Comparison of ENCODE assay signal across 21 cellular contexts in genomic region chr6:4899249-4899648, GRCh38.
A peak's percentile ranks its signal among the peaks of the same experiment; 100 is the strongest.
DNase-seq lines count a peak whose midpoint lies in the region; TF ChIP-seq lines count a peak whose summit lies in the region.
"Had no signal": no experiment of that assay in that cellular context is flagged by ENCODE, and none has a peak within 500 bp of the region (broad histone marks: within the 10 kb centered on the region; RNA-seq: fewer than 3 reads in every experiment).

No MANE protein-coding gene starts in this region.

- H3K27me3 ChIP-seq in BLaER1, result no peaks in the 10 kb centered on the region
- no peaks in the 10 kb centered on the region for H3K27me3 ChIP-seq in BLaER1 treated with 17β-estradiol and CSF1 and Interleukin-3, amounts not matched to agents 10 nM and 100 nM
- H3K27me3 ChIP-seq in vagina, result no peaks in the 10 kb centered on the region
- H3K27me3 ChIP-seq: BE2C had no signal

- POLR2A ChIA-PET in HEK293 (lab: Yijun Ruan, JAX), result no interaction called here

- DNase-seq in progenitor cell of endocrine pancreas (ENCODE audit: low spot score, unreplicated experiment), result no peak
- no peak for DNase-seq in T-helper 2 cell
- no peak for DNase-seq in DMS79 treated with DMSO at 0.1 percent for 48 hours (lab: John Stamatoyannopoulos, UW)
- no peak for DNase-seq in vagina (ENCODE audit: extremely low spot score in 2 of 2)
- DNase-seq: 8988T; ACHN; BE2C; C1 segment of cervical spinal cord; CD4-positive, alpha-beta memory T cell; CD4-positive, CD25-positive, alpha-beta regulatory T cell; CD8-positive, alpha-beta memory T cell; COR-L47; DMS 273 treated with DMSO at 0.1 percent for 48 hours; DMS153; DMS53; DMS79; GF-D8 had no signal

- no peak for TF ChIP-seq CTCF in HEK293 (tag by site-specific recombination; IDR thresholded peaks at IDR 0.05)
- TF ChIP-seq CTCF in progenitor cell of endocrine pancreas (IDR thresholded peaks at IDR 0.05; ENCODE audit: unreplicated experiment), result no peak
- TF ChIP-seq CTCF in vagina (IDR thresholded peaks at IDR 0.05), result no peak

- peak overlapping the region; percentile 37 for H3K27ac Mint-ChIP-seq in progenitor cell of endocrine pancreas
- H3K27ac Mint-ChIP-seq: CD14-positive monocyte; CD4-positive, alpha-beta memory T cell; CD4-positive, CD25-positive, alpha-beta regulatory T cell had no signal

- peaks cover 8% of the 10 kb centered on the region for H3K9me3 Mint-ChIP-seq in progenitor cell of endocrine pancreas (ENCODE audit: low read depth)

- H3K27me3 Mint-ChIP-seq in progenitor cell of endocrine pancreas, result no peaks in the 10 kb centered on the region
- H3K27me3 Mint-ChIP-seq: CD4-positive, alpha-beta memory T cell; CD4-positive, CD25-positive, alpha-beta regulatory T cell; CD8-positive, alpha-beta memory T cell had no signal

- peaks cover 10% of the 10 kb centered on the region for H3K9me3 ChIP-seq in BLaER1
- H3K9me3 ChIP-seq in BLaER1 treated with 17β-estradiol and CSF1 and Interleukin-3, amounts not matched to agents 10 nM and 100 nM (replicated peaks in 1 of 11), result peaks cover 13 to 18% (median 17%) of the 10 kb centered on the region in 11 experiments
- H3K9me3 ChIP-seq in HEK293 (ENCODE audit: control insufficient read depth, insufficient read depth, low read depth, low read length), result no peaks in the 10 kb centered on the region
- H3K9me3 ChIP-seq in vagina, result no peaks in the 10 kb centered on the region
- H3K9me3 ChIP-seq: BE2C had no signal

- peak overlapping the region; percentile 75 for H3K4me2 ChIP-seq in BLaER1
- H3K4me2 ChIP-seq in BLaER1 treated with 17β-estradiol and CSF1 and Interleukin-3, amounts not matched to agents 10 nM and 100 nM, result peak overlapping the region; percentile 35 to 88 (median 74); a peak in 20 of 22 replicates

- peaks cover 31% of the 10 kb centered on the region for H3K36me3 Mint-ChIP-seq in progenitor cell of endocrine pancreas (ENCODE audit: insufficient read depth)

- H3K36me3 ChIP-seq in BLaER1 (peaks cover 29% of the 10 kb centered on the region), HEK293 (ENCODE audit: control insufficient read depth in 2 of 2, insufficient read depth in 1 of 2, low read length in 2 of 2) (peaks cover 8 to 14% of the 10 kb centered on the region in 2 experiments), vagina (peaks cover 0 to 6% of the 10 kb centered on the region in 2 donors)
- peaks cover 24 to 49% (median 45%) of the 10 kb centered on the region in 11 experiments for H3K36me3 ChIP-seq in BLaER1 treated with 17β-estradiol and CSF1 and Interleukin-3, amounts not matched to agents 10 nM and 100 nM

- CTCF ChIA-PET in HEK293 (lab: Yijun Ruan, JAX), result no interaction called here

- TF ChIP-seq POLR2A in vagina (IDR thresholded peaks at IDR 0.05), result no peak

- H3K4me1 Mint-ChIP-seq in progenitor cell of endocrine pancreas (ENCODE audit: low read depth), result peaks cover 27% of the 10 kb centered on the region

- intact Hi-C loops in vagina (cut with DNase I), result loop anchor here (10.0 kb wide), 1 partner anchor 1156 kb away; no protein-coding TSS in a partner anchor

- no peak overlapping the region for H3K9ac ChIP-seq in BLaER1
- no peak overlapping the region; a peak in 3 of 22 replicates for H3K9ac ChIP-seq in BLaER1 treated with 17β-estradiol and CSF1 and Interleukin-3, amounts not matched to agents 10 nM and 100 nM

- H3K4me1 ChIP-seq in BLaER1 (peaks cover 92% of the 10 kb centered on the region), HEK293 (ENCODE audit: control insufficient read depth, insufficient read depth, low read length) (no peaks in the 10 kb centered on the region; the same call in 1 of the 2 replicates), vagina (peaks cover 10% of the 10 kb centered on the region)
- H3K4me1 ChIP-seq in BLaER1 treated with 17β-estradiol and CSF1 and Interleukin-3, amounts not matched to agents 10 nM and 100 nM, result peaks cover 75 to 91% (median 87%) of the 10 kb centered on the region in 10 experiments

- no peak overlapping the region for H3K4me3 Mint-ChIP-seq in progenitor cell of endocrine pancreas (ENCODE audit: low read depth)
- H3K4me3 Mint-ChIP-seq: CD14-positive monocyte; CD4-positive, alpha-beta memory T cell; CD4-positive, CD25-positive, alpha-beta regulatory T cell; CD8-positive, alpha-beta memory T cell had no signal

- H3K4me3 ChIP-seq in BLaER1 (0 out of 2 replicates have a peak overlapping the region, but pooled peaks have one; percentile 26), HEK293 (ENCODE audit: low read depth, low read length) (no peak overlapping the region), vagina (no peak overlapping the region)
- H3K4me3 ChIP-seq in BLaER1 treated with 17β-estradiol and CSF1 and Interleukin-3, amounts not matched to agents 10 nM and 100 nM, result peak overlapping the region in 3 of 10 experiments; percentile 14 to 38 (median 27); a peak in 5 of 20 replicates

- H3K27ac ChIP-seq in BLaER1, result peak overlapping the region; percentile 58; the same call in 1 of the 2 replicates
- H3K27ac ChIP-seq in BLaER1 treated with 17β-estradiol and CSF1 and Interleukin-3, amounts not matched to agents 10 nM and 100 nM, result peak overlapping the region in 8 of 11 experiments; percentile 30 to 72 (median 54); a peak in 16 of 22 replicates
- H3K27ac ChIP-seq in HEK293 (ENCODE audit: extremely low read depth, low read depth, low read length), result no peak overlapping the region
- H3K27ac ChIP-seq in vagina, result no peak overlapping the region

- H4K20me1 ChIP-seq in BLaER1, result no peaks in the 10 kb centered on the region; the same call in 1 of the 2 replicates
- peaks cover 0 to 52% (median 0%) of the 10 kb centered on the region in 11 experiments; a peak in 6 of 22 replicates for H4K20me1 ChIP-seq in BLaER1 treated with 17β-estradiol and CSF1 and Interleukin-3, amounts not matched to agents 10 nM and 100 nM

TF ChIP-seq in HEK293, 187 proteins besides CTCF, POLR2A, EP300 and RAD21:
- no peak for TF ChIP-seq ZNF175 (tag by site-specific recombination; IDR thresholded peaks at IDR 0.05)
- TF ChIP-seq BCL11B (tag by site-specific recombination; IDR thresholded peaks at IDR 0.05; ENCODE audit: low read depth), result no peak
- TF ChIP-seq SETDB1 (IDR thresholded peaks at IDR 0.05; ENCODE audit: insufficient read length, low read length), result peak; percentile 40
- TF ChIP-seq PRDM10 (tag by site-specific recombination; IDR thresholded peaks at IDR 0.05), result no peak
- TF ChIP-seq ZNF211 (tag by site-specific recombination; IDR thresholded peaks at IDR 0.05; ENCODE audit: low read depth), result peak; percentile 93
- TF ChIP-seq ZNF596 (tag by site-specific recombination; IDR thresholded peaks at IDR 0.05), result no peak

Comparison
In these comparisons a context has a peak if more than half of its experiments do, and no peak if none do; other contexts are left out.
1. H3K27ac ChIP-seq: peak in BLaER1 (single experiment) and BLaER1 treated with 17β-estradiol and CSF1 and Interleukin-3, amounts not matched to agents 10 nM and 100 nM (8 of 11); none in HEK293 (single experiment) and vagina (single experiment).